Comparison of ENCODE assay signal across 17 cellular contexts in the genomic region with DNA sequence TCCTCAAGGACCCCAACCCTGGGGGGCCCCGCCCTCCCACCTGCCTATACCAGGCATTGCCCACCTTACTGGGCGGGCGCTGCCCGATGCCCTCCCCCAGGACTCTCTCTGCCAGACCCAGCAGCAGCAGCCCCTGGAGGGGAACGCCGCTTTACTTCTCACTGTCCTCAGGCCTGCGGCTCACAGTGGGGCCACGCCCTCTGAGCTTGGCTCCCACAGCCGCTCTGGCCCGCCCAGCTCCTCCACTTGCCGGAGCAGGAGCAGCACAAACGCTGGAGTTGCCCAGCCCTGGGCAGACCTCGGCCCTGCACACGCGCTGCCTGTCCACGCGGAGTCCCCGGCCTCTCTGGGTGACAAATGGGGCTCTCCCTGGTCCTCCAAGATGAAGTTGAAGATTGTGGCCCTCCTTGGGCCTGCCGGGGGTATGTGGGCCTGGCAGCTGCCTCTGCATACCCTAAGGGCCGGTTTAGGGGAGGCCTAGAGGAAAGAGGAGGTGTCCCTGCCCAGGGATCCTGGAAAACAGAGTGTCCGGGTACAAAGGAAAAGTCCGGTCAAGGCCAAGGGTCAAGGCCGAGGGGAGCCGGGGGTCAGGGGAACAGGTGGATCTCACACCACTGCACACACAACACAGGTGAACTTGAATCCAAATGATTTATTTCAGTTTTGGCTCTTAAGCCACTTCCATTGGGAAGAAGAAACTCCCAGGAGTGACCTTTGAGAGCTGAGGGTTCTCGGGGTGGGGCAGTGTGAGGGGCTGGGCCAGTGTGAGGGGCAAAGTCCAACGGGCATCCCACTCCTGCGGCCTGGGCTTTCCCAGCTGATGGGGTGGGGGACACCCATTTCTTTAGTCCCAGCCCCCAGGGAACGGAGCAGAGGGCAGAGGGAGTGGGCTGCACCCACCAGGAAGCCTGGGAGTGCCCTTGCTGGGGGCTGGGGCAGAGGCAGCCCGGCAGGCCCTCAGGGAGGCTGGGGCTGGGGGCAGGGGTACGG. TPM values are rescaled to one million over a fixed set of nuclear protein-coding genes. Genes with fewer than 3 reads are reported as not detected.
A peak's percentile ranks its signal among the peaks of the same experiment; 100 is the strongest.
DNase-seq lines count a peak whose midpoint lies in the region; ATAC-seq, FAIRE-seq and TF ChIP-seq lines count a peak whose summit lies in the region.
"Had no signal": no experiment of that assay in that cellular context is flagged by ENCODE, and none has a peak within 500 bp of the region (broad histone marks: within the 10 kb centered on the region; RNA-seq: fewer than 3 reads in every experiment).

No MANE protein-coding gene starts in this region.

- H3K9ac ChIP-seq in K562 (ENCODE audit: insufficient read depth in 1 of 2, low read depth in 2 of 2, low read length in 2 of 2), result peak overlapping the region in 1 of 2 experiments; percentile 43; a peak in 1 of 4 replicates

- DNase-seq in Right ventricle myocardium superior, result peak; percentile 54
- no peak for DNase-seq in Right ventricle myocardium inferior (ENCODE audit: missing footprints)
- DNase-seq in K562 (ENCODE audit: extremely low read depth in 1 of 4, low spot score in 3 of 4), result peak in 3 of 4 experiments; percentile 29 to 47 (median 43)
- DNase-seq in kidney glomerular epithelial cell (lab: John Stamatoyannopoulos, UW), result peak; percentile 56
- no peak for DNase-seq in chondrocyte (ENCODE audit: low spot score)
- no peak for DNase-seq in SKM-1 treated with dmso at 0.1 percent for 144 hours (lab: John Stamatoyannopoulos, UW; ENCODE audit: unreplicated experiment)
- no peak for DNase-seq in NCI-H2107 (lab: John Stamatoyannopoulos, UW)
- DNase-seq in esophagus muscularis mucosa (ENCODE audit: extremely low spot score), result no peak
- DNase-seq: activated CD8-positive, alpha-beta T cell treated with anti-CD3 and anti-CD28 coated beads, Interleukin-2, amount 10 ng/mL, durations not matched to agents 7 days and 5 days; left ventricle myocardium superior; NCI-H2081 treated with DMSO at 0.1 percent for 48 hours; T-helper 9 cell; upper lobe of right lung had no signal

- in situ Hi-C loops in K562 (cut with MboI), result no loop called here

- intact Hi-C loops in Right ventricle myocardium superior (cut with DNase I), result loop anchor here (10.0 kb wide), 1 partner anchor 234 kb away; no protein-coding TSS in a partner anchor
- intact Hi-C loops in Right ventricle myocardium inferior (cut with DNase I), result loop anchor here (5.0 to 10.0 kb wide), 2 partner anchors 54 to 121 kb away; no protein-coding TSS in a partner anchor
- intact Hi-C loops in K562 (cut with micrococcal nuclease), result loop anchor here (10.0 kb wide), 1 partner anchor 94 kb away; a partner anchor contains a TSS
- intact Hi-C loops in esophagus muscularis mucosa (cut with DNase I), result loop anchor here (10.0 kb wide), 1 partner anchor 124 kb away; no protein-coding TSS in a partner anchor

- H3K27ac Mint-ChIP-seq in chondrocyte (ENCODE audit: unreplicated experiment), result no peak overlapping the region
- H3K27ac Mint-ChIP-seq: activated CD8-positive, alpha-beta T cell treated with anti-CD3 and anti-CD28 coated beads, Interleukin-2, amount 10 ng/mL, durations not matched to agents 7 days and 5 days; activated naive CD8-positive, alpha-beta T cell had no signal

- TF ChIP-seq CTCF in K562 (IDR thresholded peaks at IDR 0.05 in 2 of 3, conservative IDR thresholded peaks at IDR 0.05 in 1 of 3; ENCODE audit: insufficient read depth in 2 of 3, low read depth in 1 of 3, low read length in 3 of 3), result no peak
- no peak for TF ChIP-seq CTCF in chondrocyte (IDR thresholded peaks at IDR 0.05)
- no peak for TF ChIP-seq CTCF in esophagus muscularis mucosa (IDR thresholded peaks at IDR 0.05)

- no peaks in the 10 kb centered on the region for H3K27me3 Mint-ChIP-seq in chondrocyte (ENCODE audit: low read depth)
- H3K27me3 Mint-ChIP-seq: activated naive CD8-positive, alpha-beta T cell had no signal

- H3K4me1 ChIP-seq in K562 (replicated peaks in 1 of 2; ENCODE audit: control insufficient read depth in 2 of 2, insufficient read depth in 2 of 2, low read length in 2 of 2) (peaks cover 0 to 42% of the 10 kb centered on the region in 2 experiments; a peak in 2 of 5 replicates), esophagus muscularis mucosa (peaks cover 7 to 21% (median 12%) of the 10 kb centered on the region in 4 donors)

- H3K27ac ChIP-seq in K562 (ENCODE audit: extremely low read depth, low read depth, low read length) (no peak overlapping the region), esophagus muscularis mucosa (replicated peaks in 1 of 4) (no peak overlapping the region)
- H3K27ac ChIP-seq: upper lobe of right lung had no signal

- WGBS in K562 (ENCODE audit: insufficient coverage, low coverage, missing lambda C conversion rate), result 50% methylated on average over 16 of the region's 30 CpGs
- 93% methylated on average over 21 of the region's 30 CpGs for WGBS in esophagus muscularis mucosa

- H3K9me3 ChIP-seq in K562 (replicated peaks; ENCODE audit: control insufficient read depth, insufficient read depth, low read depth, low read length), result no peaks in the 10 kb centered on the region
- H3K9me3 ChIP-seq in esophagus muscularis mucosa, result no peaks in the 10 kb centered on the region
- H3K9me3 ChIP-seq: upper lobe of right lung had no signal

- TF ChIP-seq EP300 in K562 (IDR thresholded peaks at IDR 0.05; ENCODE audit: low read length), result no peak
- TF ChIP-seq EP300 in esophagus muscularis mucosa (IDR thresholded peaks at IDR 0.05), result no peak

- TF ChIP-seq POLR2A in K562 (conservative IDR thresholded peaks at IDR 0.05) (no peak), esophagus muscularis mucosa (IDR thresholded peaks at IDR 0.05; ENCODE audit: low read depth) (no peak)

- no peaks in the 10 kb centered on the region for H3K27me3 ChIP-seq in K562 (ENCODE audit: control insufficient read depth in 2 of 2, insufficient read depth in 2 of 2, low read length in 2 of 2)
- H3K27me3 ChIP-seq in esophagus muscularis mucosa, result no peaks in the 10 kb centered on the region
- H3K27me3 ChIP-seq: upper lobe of right lung had no signal

- no peaks in the 10 kb centered on the region for H4K20me1 ChIP-seq in K562 (replicated peaks; ENCODE audit: control insufficient read depth, insufficient read depth, low read length)

- H3K4me3 ChIP-seq in K562 (no peak overlapping the region), esophagus muscularis mucosa (no peak overlapping the region)
- H3K4me3 ChIP-seq: upper lobe of right lung had no signal

- no peaks in the 10 kb centered on the region for H3K9me1 ChIP-seq in K562 (ENCODE audit: control insufficient read depth, insufficient read depth, low read length)

- ATAC-seq in Right ventricle myocardium superior (ENCODE audit: poor library complexity), result no peak
- no peak for ATAC-seq in Right ventricle myocardium inferior
- peak; percentile 68 for ATAC-seq in K562
- ATAC-seq: activated CD8-positive, alpha-beta T cell treated with anti-CD3 and anti-CD28 coated beads, Interleukin-2, amount 10 ng/mL, durations not matched to agents 7 days and 5 days; left ventricle myocardium superior; upper lobe of right lung had no signal

- BruUV-seq in K562 (replicated peaks; lab: Mats Ljungman, UMichigan), result no TSS peak

- no peak for TF ChIP-seq RAD21 in K562 (CRISPR knock-in tag; conservative IDR thresholded peaks at IDR 0.05 in 1 of 2, IDR thresholded peaks at IDR 0.05 in 1 of 2)

- H3K36me3 Mint-ChIP-seq in chondrocyte (ENCODE audit: low read depth), result peaks cover 3% of the 10 kb centered on the region

- no peak for FAIRE-seq in K562 (lab: Jason Lieb, UNC)

- H3K4me1 Mint-ChIP-seq in chondrocyte (ENCODE audit: low read depth), result peaks cover 4% of the 10 kb centered on the region

- no peaks in the 10 kb centered on the region for H3K79me2 ChIP-seq in K562 (ENCODE audit: control insufficient read depth, insufficient read depth, low read length)

- no peak overlapping the region for H2AFZ ChIP-seq in K562 (ENCODE audit: low read depth, low read length)

- H3K4me3 Mint-ChIP-seq in chondrocyte (ENCODE audit: unreplicated experiment), result no peak overlapping the region
- H3K4me3 Mint-ChIP-seq: activated CD8-positive, alpha-beta T cell treated with anti-CD3 and anti-CD28 coated beads, Interleukin-2, amount 10 ng/mL, durations not matched to agents 7 days and 5 days; activated naive CD8-positive, alpha-beta T cell had no signal

- CTCF ChIA-PET in K562 (lab: Yijun Ruan, JAX; ENCODE audit: low intra/inter-chr PET ratio), result no interaction called here

- no peak overlapping the region for H3K4me2 ChIP-seq in K562 (ENCODE audit: insufficient read depth, low read length)

- no peaks in the 10 kb centered on the region for H3K36me3 ChIP-seq in K562 (ENCODE audit: control insufficient read depth, insufficient read depth, low read length)
- H3K36me3 ChIP-seq in esophagus muscularis mucosa, result peaks cover 0 to 31% (median 11%) of the 10 kb centered on the region in 4 donors
- H3K36me3 ChIP-seq: upper lobe of right lung had no signal

- POLR2A ChIA-PET in K562 (lab: Yijun Ruan, JAX), result interaction anchor here (0.6 to 1.0 kb wide), 3 partner anchors 112 to 782 kb away, joined by 3 to 4 read pairs (median 3); no protein-coding TSS in a partner anchor

- H3K9me3 Mint-ChIP-seq in chondrocyte (ENCODE audit: low read depth), result no peaks in the 10 kb centered on the region

RNA-seq across cellular contexts. Expression of a gene that starts 0.7 kb away (rescaled TPM):
- total RNA-seq in Right ventricle myocardium superior (0.24 TPM), Right ventricle myocardium inferior (0.30 TPM), K562 (2014; rRNA removed) (not detected in 2 replicates), K562 (2014; rRNA removed; fragmentation: Illumina TruSeq; extraction: Trizol) (not detected in 2 replicates), K562 (2015; rRNA removed; fragmentation: Illumina TruSeq; extraction: Trizol) (not detected in 2 replicates), K562 (2021) (0.13 and 0.22 TPM in 2 replicates), chondrocyte (0.21 to 0.42 TPM in 2 of 3 replicates, not detected in the other), esophagus muscularis mucosa (1 to 10 TPM in 1 of 4 donors, under 1 TPM in 3; 0.13 to 1.1 (median 0.58) TPM)
- total RNA-seq in K562 (2011; cell fraction: chromatin; rRNA removed; ENCODE audit: low replicate concordance), result 0.19 and 0.25 TPM in 2 replicates
- 0.26 and 0.33 TPM in 2 replicates for total RNA-seq in K562 (2011; cell fraction: nucleolus; rRNA removed)
- 0.37 TPM in 1 of 2 replicates, not detected in the other for total RNA-seq in K562 (2011; cell fraction: nucleoplasm; rRNA removed)
- polyA plus RNA-seq in K562 (2011; rRNA removed) (0.07 and 0.09 TPM in 2 replicates), K562 (2014; fragmentation: Illumina TruSeq; extraction: Trizol) (0.07 TPM in 1 of 2 replicates, not detected in the other), K562 (2014; fragmentation: Nextera tagmentation; extraction: Ambion mirVana) (under 1 TPM in 1 of 2 experiments, not detected in 1; 0.04 TPM), K562 (2014; rRNA removed) (0.11 and 0.86 TPM in 2 replicates)
- 0.06 and 0.22 TPM in 2 replicates for polyA plus RNA-seq in K562 (2011; cell fraction: cytosol; rRNA removed)
- 0.37 and 1.1 TPM in 2 replicates for polyA plus RNA-seq in K562 (2011; cell fraction: nucleus; rRNA removed)
- 0.23 and 0.72 TPM in 2 replicates for polyA plus RNA-seq in K562 (2012)
- polyA minus RNA-seq in K562 (2011; rRNA and poly(A)+ RNA removed), result 0.11 TPM in 1 of 2 replicates, not detected in the other
- polyA minus RNA-seq in K562 (2011; cell fraction: cytosol; rRNA and poly(A)+ RNA removed), result not detected in 2 replicates
- 0.22 TPM in 1 of 2 replicates, not detected in the other for polyA minus RNA-seq in K562 (2011; cell fraction: nucleus; rRNA and poly(A)+ RNA removed)

RNA-seq across cellular contexts. Expression of a gene that starts 27.2 kb away (rescaled TPM):
- total RNA-seq in Right ventricle myocardium superior, result not detected
- not detected for total RNA-seq in Right ventricle myocardium inferior
- total RNA-seq in K562 (2011; cell fraction: chromatin; rRNA removed; ENCODE audit: low replicate concordance), result not detected in 2 replicates
- not detected in 2 replicates for total RNA-seq in K562 (2011; cell fraction: nucleolus; rRNA removed)
- total RNA-seq in K562 (2011; cell fraction: nucleoplasm; rRNA removed), result not detected in 2 replicates
- not detected in 2 replicates for total RNA-seq in K562 (2014; rRNA removed)
- total RNA-seq in K562 (2014; rRNA removed; fragmentation: Illumina TruSeq; extraction: Trizol), result not detected in 2 replicates
- not detected in 2 replicates for total RNA-seq in K562 (2015; rRNA removed; fragmentation: Illumina TruSeq; extraction: Trizol)
- total RNA-seq in K562 (2021), result not detected in 2 replicates
- not detected in 2 replicates for polyA plus RNA-seq in K562 (2011; rRNA removed)
- not detected in 2 replicates for polyA plus RNA-seq in K562 (2011; cell fraction: cytosol; rRNA removed)
- not detected in 2 replicates for polyA plus RNA-seq in K562 (2011; cell fraction: nucleus; rRNA removed)
- 0.28 TPM in 1 of 2 replicates, not detected in the other for polyA plus RNA-seq in K562 (2012)
- not detected in 2 replicates for polyA plus RNA-seq in K562 (2014; fragmentation: Illumina TruSeq; extraction: Trizol)
- not detected for polyA plus RNA-seq in K562 (2014; fragmentation: Nextera tagmentation; extraction: Ambion mirVana)
- polyA plus RNA-seq in K562 (2014; rRNA removed), result not detected in 2 replicates
- polyA minus RNA-seq in K562 (2011; rRNA and poly(A)+ RNA removed), result not detected in 2 replicates
- polyA minus RNA-seq in K562 (2011; cell fraction: cytosol; rRNA and poly(A)+ RNA removed), result not detected in 2 replicates
- polyA minus RNA-seq in K562 (2011; cell fraction: nucleus; rRNA and poly(A)+ RNA removed), result not detected in 2 replicates
- total RNA-seq in chondrocyte, result 0.50 TPM in 1 of 3 replicates, not detected in the others
- under 1 TPM in 3 of 4 donors, not detected in 1; 0.29 to 0.65 (median 0.33) TPM for total RNA-seq in esophagus muscularis mucosa
- total RNA-seq: activated CD8-positive, alpha-beta T cell treated with anti-CD3 and anti-CD28 coated beads, Interleukin-2, amount 10 ng/mL, durations not matched to agents 7 days and 5 days; fibroblast of villous mesenchyme; G401; left ventricle myocardium superior; LHCN-M2; upper lobe of right lung had no signal

RNA-seq across cellular contexts. Expression of a gene that starts 54.0 kb away (rescaled TPM):
- total RNA-seq in Right ventricle myocardium superior (20.4 TPM), Right ventricle myocardium inferior (20.9 TPM), K562 (2014; rRNA removed) (8.6 and 11.3 TPM in 2 replicates), K562 (2014; rRNA removed; fragmentation: Illumina TruSeq; extraction: Trizol) (4.3 and 5.2 TPM in 2 replicates), K562 (2015; rRNA removed; fragmentation: Illumina TruSeq; extraction: Trizol) (6.5 and 6.7 TPM in 2 replicates), K562 (2021) (7.1 and 9.2 TPM in 2 replicates), chondrocyte (13.5 to 22.6 TPM (median 19.1 TPM) in 3 replicates), esophagus muscularis mucosa (10 to 100 TPM; 23.3 to 36.1 (median 31.1) TPM)
- total RNA-seq in K562 (2011; cell fraction: chromatin; rRNA removed; ENCODE audit: low replicate concordance), result 25.6 and 73.9 TPM in 2 replicates
- 35.9 and 41.6 TPM in 2 replicates for total RNA-seq in K562 (2011; cell fraction: nucleolus; rRNA removed)
- 31.1 and 41.3 TPM in 2 replicates for total RNA-seq in K562 (2011; cell fraction: nucleoplasm; rRNA removed)
- polyA plus RNA-seq in K562 (2011; rRNA removed) (9.6 and 14.5 TPM in 2 replicates), K562 (2014; fragmentation: Illumina TruSeq; extraction: Trizol) (7.1 and 7.9 TPM in 2 replicates), K562 (2014; fragmentation: Nextera tagmentation; extraction: Ambion mirVana) (under 1 TPM in 1 of 2 experiments, not detected in 1; 0.06 TPM), K562 (2014; rRNA removed) (9.4 and 11.0 TPM in 2 replicates)
- polyA plus RNA-seq in K562 (2011; cell fraction: cytosol; rRNA removed), result 12.0 and 13.0 TPM in 2 replicates
- polyA plus RNA-seq in K562 (2011; cell fraction: nucleus; rRNA removed), result 67.4 and 81.6 TPM in 2 replicates
- polyA plus RNA-seq in K562 (2012), result 5.6 and 8.2 TPM in 2 replicates
- polyA minus RNA-seq in K562 (2011; rRNA and poly(A)+ RNA removed), result 9.6 and 18.1 TPM in 2 replicates
- polyA minus RNA-seq in K562 (2011; cell fraction: cytosol; rRNA and poly(A)+ RNA removed), result 5.7 and 8.4 TPM in 2 replicates
- 11.6 and 12.2 TPM in 2 replicates for polyA minus RNA-seq in K562 (2011; cell fraction: nucleus; rRNA and poly(A)+ RNA removed)

Comparison
In these comparisons a context has a peak if more than half of its experiments do, and no peak if none do; other contexts are left out.
1. DNase-seq: peak in Right ventricle myocardium superior (single experiment), K562 (3 of 4) and kidney glomerular epithelial cell (single experiment); none in Right ventricle myocardium inferior (single experiment), chondrocyte (single experiment), SKM-1 treated with dmso at 0.1 percent for 144 hours (single experiment), NCI-H2107 (single experiment) and esophagus muscularis mucosa (single experiment).